In genomic region chr1:27915082-27915575, GRCh38 we compare ENCODE assay signal across 1 cellular context.
TF ChIP-seq lines count a peak whose summit lies in the region.

No MANE protein-coding gene starts in this region.

TF ChIP-seq in endothelial cell of umbilical vein, 7 proteins besides CTCF, POLR2A, EP300 and RAD21 (continued from another document):
- TF ChIP-seq GATA2 (IDR thresholded peaks at IDR 0.05; ENCODE audit: insufficient read depth, insufficient read length, low read depth, low read length): no peak
- TF ChIP-seq FOS (IDR thresholded peaks at IDR 0.05; ENCODE audit: borderline replicate concordance, insufficient read depth, low read length): no peak
- no peak for TF ChIP-seq JUN (IDR thresholded peaks at IDR 0.05; ENCODE audit: borderline replicate concordance, insufficient read depth, insufficient read length, low read depth)
- no peak for TF ChIP-seq EZH2 (IDR thresholded peaks at IDR 0.05; ENCODE audit: borderline replicate concordance, low read depth, low read length, severe bottlenecking)
- no peak for TF ChIP-seq MAX (IDR thresholded peaks at IDR 0.05; ENCODE audit: insufficient read depth, insufficient read length)
